Comparison of ENCODE assay signal across 10 cellular contexts in genomic region chr6:131808460-131809269, GRCh38. TPM values are rescaled to one million over a fixed set of nuclear protein-coding genes. Genes with fewer than 3 reads are reported as not detected.
A peak's percentile ranks its signal among the peaks of the same experiment; 100 is the strongest.
DNase-seq lines count a peak whose midpoint lies in the region; ATAC-seq, FAIRE-seq and TF ChIP-seq lines count a peak whose summit lies in the region.
"Had no signal": no experiment of that assay in that cellular context is flagged by ENCODE, and none has a peak within 500 bp of the region (broad histone marks: within the 10 kb centered on the region; RNA-seq: fewer than 3 reads in every experiment).

No MANE protein-coding gene starts in this region.

- POLR2A ChIA-PET in HepG2 (lab: Yijun Ruan, JAX), result interaction anchor here (0.7 to 3.1 kb wide), 9 partner anchors 15 to 181 kb away, joined by 3 to 25 read pairs (median 5); partner anchors contain the start of gene MED23

- no peaks in the 10 kb centered on the region for H3K27me3 ChIP-seq in adrenal gland
- H3K27me3 ChIP-seq in HepG2 (ENCODE audit: control insufficient read depth in 1 of 2, insufficient read depth in 2 of 2, low read length in 2 of 2), result no peaks in the 10 kb centered on the region; a peak in 1 of 5 replicates
- H3K27me3 ChIP-seq in suprapubic skin, result no peaks in the 10 kb centered on the region

- no TSS peak for BruUV-seq in HepG2 (replicated peaks; lab: Mats Ljungman, UMichigan)

- intact Hi-C loops in activated CD4-positive, alpha-beta T cell treated with anti-CD3 and anti-CD28 coated beads, Interleukin-2, amount 10 ng/mL, durations not matched to agents 24 days and 14 days (cut with micrococcal nuclease), result loop anchor here (10.0 kb wide), 1 partner anchor 106 kb away; no protein-coding TSS in a partner anchor
- intact Hi-C loops in adrenal gland (cut with DNase I), result no loop called here
- intact Hi-C loops in HepG2 (cut with micrococcal nuclease; ENCODE audit: unreplicated experiment), result loop anchor here (2.0 to 10.0 kb wide), 5 partner anchors 26 to 111 kb away; no protein-coding TSS in a partner anchor
- intact Hi-C loops in sciatic nerve (cut with DNase I), result no loop called here

- no peaks in the 10 kb centered on the region for H3K36me3 Mint-ChIP-seq in activated CD4-positive, alpha-beta T cell treated with anti-CD3 and anti-CD28 coated beads, Interleukin-2, amount 10 ng/mL, durations not matched to agents 24 days and 14 days (ENCODE audit: low read depth)

- TF ChIP-seq CTCF in adrenal gland (IDR thresholded peaks at IDR 0.05), result no peak
- TF ChIP-seq CTCF in HepG2 (CRISPR knock-in tag; IDR thresholded peaks at IDR 0.05), result no peak
- no peak for TF ChIP-seq CTCF in suprapubic skin (IDR thresholded peaks at IDR 0.05)

- H3K27me3 Mint-ChIP-seq in activated CD4-positive, alpha-beta T cell treated with anti-CD3 and anti-CD28 coated beads, Interleukin-2, amount 10 ng/mL, durations not matched to agents 24 days and 14 days, result peaks cover 61% of the 10 kb centered on the region

- H3K36me3 ChIP-seq in adrenal gland (replicated peaks in 1 of 2) (no peaks in the 10 kb centered on the region), HepG2 (replicated peaks in 1 of 2; ENCODE audit: control insufficient read depth in 1 of 2, insufficient read depth in 2 of 2, low read length in 2 of 2) (0 out of 5 replicates have a peak, but pooled peaks cover 0 to 1% of the 10 kb centered on the region in 2 experiments), suprapubic skin (no peaks in the 10 kb centered on the region)

- FAIRE-seq in HepG2 (lab: Jason Lieb, UNC), result no peak
- FAIRE-seq: H54, islet of Langerhans had no signal

- H3K4me3 Mint-ChIP-seq in activated CD4-positive, alpha-beta T cell treated with anti-CD3 and anti-CD28 coated beads, Interleukin-2, amount 10 ng/mL, durations not matched to agents 24 days and 14 days, result peak overlapping the region; percentile 74

- H3K4me3 ChIP-seq in adrenal gland (peak overlapping the region in 2 of 4 donors; percentile 23 to 84), HepG2 (replicated peaks in 1 of 3; ENCODE audit: insufficient read depth in 1 of 3, low read depth in 2 of 3, low read length in 3 of 3) (peak overlapping the region; percentile 71 to 94 (median 91)), suprapubic skin (peak overlapping the region; percentile 72)

- no peak overlapping the region for H2AFZ ChIP-seq in HepG2 (ENCODE audit: low read length)

- ATAC-seq in HepG2, result no peak; the same call in 1 of the 3 replicates
- ATAC-seq in HG02763 (IDR thresholded peaks at IDR 0.05; ENCODE audit: unreplicated experiment), result no peak
- no peak for ATAC-seq in sciatic nerve

- CTCF ChIA-PET in HepG2 (lab: Yijun Ruan, JAX; ENCODE audit: low intra/inter-chr PET ratio, low total read pairs), result no interaction called here

- peak overlapping the region; percentile 88 for H3K9ac ChIP-seq in HepG2 (ENCODE audit: insufficient read depth, low read depth, low read length)

- no peaks in the 10 kb centered on the region for H3K9me3 ChIP-seq in adrenal gland (replicated peaks in 1 of 3)
- no peaks in the 10 kb centered on the region for H3K9me3 ChIP-seq in HepG2 (ENCODE audit: low read length)
- no peaks in the 10 kb centered on the region for H3K9me3 ChIP-seq in suprapubic skin

- H4K20me1 ChIP-seq in HepG2 (ENCODE audit: insufficient read depth, low read length), result 0 out of 2 replicates have a peak, but pooled peaks cover 3% of the 10 kb centered on the region

- TF ChIP-seq RAD21 in HepG2 (CRISPR knock-in tag; IDR thresholded peaks at IDR 0.05), result no peak

- H3K27ac ChIP-seq in adrenal gland (peak overlapping the region in 3 of 5 donors; percentile 43 to 86 (median 60)), HepG2 (ENCODE audit: extremely low read length, insufficient read depth, low read length) (peak overlapping the region; percentile 70), suprapubic skin (peak overlapping the region; percentile 63)

- peaks cover 11% of the 10 kb centered on the region for H3K4me1 Mint-ChIP-seq in activated CD4-positive, alpha-beta T cell treated with anti-CD3 and anti-CD28 coated beads, Interleukin-2, amount 10 ng/mL, durations not matched to agents 24 days and 14 days

- WGBS in adrenal gland, 4 donors, result 36 to 48% (median 42%) methylated on average over 12 of the region's 12 CpGs
- WGBS in HepG2 (ENCODE audit: low lambda C conversion rate), result 8% methylated on average over 12 of the region's 12 CpGs
- WGBS in suprapubic skin, result 31% methylated on average over 12 of the region's 12 CpGs

- in situ Hi-C loops in HepG2 (cut with HindIII; ENCODE audit: extremely low pct_ligation_motif_present, low pct_unique_long_range_greater_than_20kb), result no loop called here

- peak overlapping the region; percentile 89 for H3K4me2 ChIP-seq in HepG2 (ENCODE audit: low read depth, low read length)

- TF ChIP-seq EP300 in HepG2 (IDR thresholded peaks at IDR 0.05; ENCODE audit: low read depth in 2 of 2, low read length in 2 of 2) (no peak), HepG2 (CRISPR knock-in tag; IDR thresholded peaks at IDR 0.05; ENCODE audit: borderline replicate concordance) (no peak), suprapubic skin (IDR thresholded peaks at IDR 0.05) (no peak)

- DNase-seq in activated CD4-positive, alpha-beta T cell treated with anti-CD3 and anti-CD28 coated beads, Interleukin-2, amount 10 ng/mL, durations not matched to agents 24 days and 14 days, result no peak
- DNase-seq in activated CD4-positive, alpha-beta T cell treated with anti-CD3 and anti-CD28 coated beads, Interleukin-2, amount 50 U/mL, for 4 hours, result no peak
- DNase-seq in adrenal gland (no peak), HepG2 (ENCODE audit: low spot score) (no peak), suprapubic skin (ENCODE audit: low spot score in 2 of 2) (no peak), superior temporal gyrus (ENCODE audit: extremely low spot score) (no peak), sciatic nerve (ENCODE audit: low spot score) (no peak)

- H3K9me3 Mint-ChIP-seq in activated CD4-positive, alpha-beta T cell treated with anti-CD3 and anti-CD28 coated beads, Interleukin-2, amount 10 ng/mL, durations not matched to agents 24 days and 14 days, result no peaks in the 10 kb centered on the region

- H3K27ac Mint-ChIP-seq in activated CD4-positive, alpha-beta T cell treated with anti-CD3 and anti-CD28 coated beads, Interleukin-2, amount 10 ng/mL, durations not matched to agents 24 days and 14 days, result no peak overlapping the region

- no peak for TF ChIP-seq POLR2A in adrenal gland (IDR thresholded peaks at IDR 0.05)
- TF ChIP-seq POLR2A in HepG2 (IDR thresholded peaks at IDR 0.05; ENCODE audit: insufficient read depth in 1 of 2, low read depth in 2 of 2, low read length in 2 of 2), result no peak
- no peak for TF ChIP-seq POLR2A in suprapubic skin (IDR thresholded peaks at IDR 0.05)

- H3K79me2 ChIP-seq in HepG2 (ENCODE audit: insufficient read depth, low read length), result peaks cover 51% of the 10 kb centered on the region

- H3K4me1 ChIP-seq in adrenal gland (replicated peaks in 1 of 2) (peaks cover 8 to 24% of the 10 kb centered on the region in 2 donors), HepG2 (ENCODE audit: insufficient read depth, low read length) (peaks cover 73% of the 10 kb centered on the region), suprapubic skin (peaks cover 13% of the 10 kb centered on the region)

TF ChIP-seq in HepG2, 621 proteins besides CTCF, POLR2A, EP300 and RAD21 (continues in another document):
- TF ChIP-seq SP4 (CRISPR knock-in tag; IDR thresholded peaks at IDR 0.05) (no peak), ZNF678 (CRISPR knock-in tag; IDR thresholded peaks at IDR 0.05) (no peak), SATB2 (CRISPR knock-in tag; IDR thresholded peaks at IDR 0.05) (0 out of 2 replicates have a peak, but pooled peaks have one; percentile 36), FOXO1 (CRISPR knock-in tag; IDR thresholded peaks at IDR 0.05) (no peak), IRX3 (CRISPR knock-in tag; IDR thresholded peaks at IDR 0.05; ENCODE audit: borderline replicate concordance, low read depth) (no peak; the same call in 1 of the 2 replicates), CREB1 (IDR thresholded peaks at IDR 0.05) (no peak), CREB1 (CRISPR knock-in tag; IDR thresholded peaks at IDR 0.05) (no peak), ZSCAN21 (CRISPR knock-in tag; IDR thresholded peaks at IDR 0.05; ENCODE audit: borderline replicate concordance) (no peak)

RNA-seq across cellular contexts. Expression of gene ENPP1, which starts 0.8 kb away (rescaled TPM):
- total RNA-seq in activated CD4-positive, alpha-beta T cell treated with anti-CD3 and anti-CD28 coated beads, Interleukin-2, amount 10 ng/mL, durations not matched to agents 24 days and 14 days, result 0.58 and 0.66 TPM in 2 replicates
- total RNA-seq in adrenal gland (10 to 100 TPM in 6 of 8 donors, 1 to 10 TPM in 2; 6.8 to 44.7 (median 18.8) TPM), HepG2 (2016; rRNA removed; fragmentation: Illumina TruSeq; extraction: Trizol) (45.8 and 56.5 TPM in 2 replicates), suprapubic skin (1 to 10 TPM; 2.9 to 9.1 (median 4.0) TPM), sciatic nerve (13.4 TPM)
- polyA plus RNA-seq in adrenal gland (1 to 10 TPM; 2.1 to 4.6 (median 4.5) TPM), HepG2 (2011; rRNA removed) (108 and 160 TPM in 2 replicates)
- total RNA-seq in HepG2 (2016; cell fraction: cytosol; rRNA removed; fragmentation: Illumina TruSeq; extraction: Trizol; ENCODE audit: low read depth), result 10.1 and 11.5 TPM in 2 replicates
- 42.4 and 56.4 TPM in 2 replicates for total RNA-seq in HepG2 (2016; cell fraction: insoluble cytoplasmic fraction; rRNA removed; fragmentation: Illumina TruSeq; extraction: Trizol)
- 25.5 and 30.0 TPM in 2 replicates for total RNA-seq in HepG2 (2016; cell fraction: membrane; rRNA removed; fragmentation: Illumina TruSeq; extraction: Trizol)
- 64.8 and 75.0 TPM in 2 replicates for total RNA-seq in HepG2 (2016; cell fraction: nucleus; rRNA removed; fragmentation: Illumina TruSeq; extraction: Trizol)
- 44.8 and 69.4 TPM in 2 replicates for polyA plus RNA-seq in HepG2 (2011; cell fraction: cytosol; rRNA removed)
- 68.4 and 74.0 TPM in 2 replicates for polyA plus RNA-seq in HepG2 (2011; cell fraction: nucleus; rRNA removed)
- polyA plus RNA-seq in HepG2 (2012), result 78.0 and 114 TPM in 2 replicates
- 4.9 and 5.0 TPM in 2 replicates for polyA plus RNA-seq in HepG2 (2016; cell fraction: cytosol; fragmentation: Illumina TruSeq; extraction: Trizol; ENCODE audit: low read depth)
- 31.1 and 31.2 TPM in 2 replicates for polyA plus RNA-seq in HepG2 (2016; cell fraction: insoluble cytoplasmic fraction; fragmentation: Illumina TruSeq; extraction: Trizol; ENCODE audit: low read depth)
- polyA plus RNA-seq in HepG2 (2016; cell fraction: membrane; fragmentation: Illumina TruSeq; extraction: Trizol; ENCODE audit: low read depth), result 16.0 and 17.5 TPM in 2 replicates
- polyA plus RNA-seq in HepG2 (2016; cell fraction: nucleus; fragmentation: Illumina TruSeq; extraction: Trizol; ENCODE audit: insufficient read depth, low read depth), result 60.5 and 63.3 TPM in 2 replicates
- polyA minus RNA-seq in HepG2 (2011; rRNA and poly(A)+ RNA removed; ENCODE audit: low replicate concordance), result 0.54 and 87.5 TPM in 2 replicates
- polyA minus RNA-seq in HepG2 (2011; cell fraction: cytosol; rRNA and poly(A)+ RNA removed), result 133 and 175 TPM in 2 replicates
- 269 and 305 TPM in 2 replicates for polyA minus RNA-seq in HepG2 (2011; cell fraction: nucleus; rRNA and poly(A)+ RNA removed)

Comparison
In these comparisons a context has a peak if more than half of its experiments do, and no peak if none do; other contexts are left out.
1. intact Hi-C loops: an anchor here in activated CD4-positive, alpha-beta T cell treated with anti-CD3 and anti-CD28 coated beads, Interleukin-2, amount 10 ng/mL, durations not matched to agents 24 days and 14 days (10.0 kb wide) and HepG2 (2.0 to 10.0 kb wide); none called in adrenal gland and sciatic nerve.